Comparison of ENCODE assay signal across 16 cellular contexts in genomic region chr13:68727788-68728187, GRCh38.
"Had no signal": no experiment of that assay in that cellular context is flagged by ENCODE, and none has a peak within 500 bp of the region (broad histone marks: within the 10 kb centered on the region; RNA-seq: fewer than 3 reads in every experiment).

No MANE protein-coding gene starts in this region.

- H3K27me3 Mint-ChIP-seq: activated naive CD8-positive, alpha-beta T cell treated with anti-CD3 and anti-CD28 coated beads, Interleukin-2, amount 10 ng/mL, durations not matched to agents 7 days and 5 days; effector memory CD8-positive, alpha-beta T cell; natural killer cell treated with Interleukin-12 subunit alpha and Interleukin-12 subunit beta and Interleukin-15 and Interleukin-18, amount 100 ng/mL, for 72 hours; progenitor cell of endocrine pancreas; stimulated activated memory B cell treated with anti-CD40 and anti-IgM and Interleukin-4, amounts not matched to agents 10 μg/mL and 1 μg/mL and 100 μg/mL, for 72 hours had no signal

- H3K27me3 ChIP-seq: foreskin keratinocyte, right atrium auricular region, tibial artery, uterus had no signal

- H3K36me3 Mint-ChIP-seq: activated naive CD8-positive, alpha-beta T cell treated with anti-CD3 and anti-CD28 coated beads, Interleukin-2, amount 10 ng/mL, durations not matched to agents 7 days and 5 days; natural killer cell treated with Interleukin-12 subunit alpha and Interleukin-12 subunit beta and Interleukin-15 and Interleukin-18, amount 100 ng/mL, for 72 hours; stimulated activated memory B cell treated with anti-CD40 and anti-IgM and Interleukin-4, amounts not matched to agents 10 μg/mL and 1 μg/mL and 100 μg/mL, for 72 hours had no signal

- H3K4me3 Mint-ChIP-seq: activated naive CD8-positive, alpha-beta T cell treated with anti-CD3 and anti-CD28 coated beads, Interleukin-2, amount 10 ng/mL, durations not matched to agents 7 days and 5 days; activated T-helper 1 cell treated with anti-CD3 and anti-CD28 coated beads, Interleukin-12 subunit alpha, Interleukin-12 subunit beta, Interleukin-2, Interleukin-4 antibody, amounts not matched to agents 30 ng/mL and 10 ng/mL and 1 ng/mL, durations not matched to agents 14 hours and 24 hours and 36 hours; effector memory CD8-positive, alpha-beta T cell; natural killer cell treated with Interleukin-12 subunit alpha and Interleukin-12 subunit beta and Interleukin-15 and Interleukin-18, amount 100 ng/mL, for 72 hours; stimulated activated memory B cell treated with anti-CD40 and anti-IgM and Interleukin-4, amounts not matched to agents 10 μg/mL and 1 μg/mL and 100 μg/mL, for 72 hours had no signal

- H3K4me1 Mint-ChIP-seq: activated naive CD8-positive, alpha-beta T cell treated with anti-CD3 and anti-CD28 coated beads, Interleukin-2, amount 10 ng/mL, durations not matched to agents 7 days and 5 days; stimulated activated memory B cell treated with anti-CD40 and anti-IgM and Interleukin-4, amounts not matched to agents 10 μg/mL and 1 μg/mL and 100 μg/mL, for 72 hours had no signal

- H3K4me1 ChIP-seq: foreskin keratinocyte, right atrium auricular region, tibial artery, uterus had no signal

- H3K36me3 ChIP-seq: right atrium auricular region, tibial artery, uterus had no signal

- H3K9me3 Mint-ChIP-seq: stimulated activated memory B cell treated with anti-CD40 and anti-IgM and Interleukin-4, amounts not matched to agents 10 μg/mL and 1 μg/mL and 100 μg/mL, for 72 hours had no signal

- ATAC-seq: effector memory CD8-positive, alpha-beta T cell; foreskin keratinocyte; natural killer cell treated with Interleukin-12 subunit alpha and Interleukin-12 subunit beta and Interleukin-15 and Interleukin-18, amount 100 ng/mL, for 72 hours; stimulated activated memory B cell treated with anti-CD40 and anti-IgM and Interleukin-4, amounts not matched to agents 10 μg/mL and 1 μg/mL and 100 μg/mL, for 72 hours had no signal

- H3K9me3 ChIP-seq: right atrium auricular region, tibial artery, uterus had no signal

- H3K4me3 ChIP-seq: right atrium auricular region, tibial artery, uterus had no signal

- H3K27ac Mint-ChIP-seq: activated naive CD8-positive, alpha-beta T cell treated with anti-CD3 and anti-CD28 coated beads, Interleukin-2, amount 10 ng/mL, durations not matched to agents 7 days and 5 days; activated T-helper 1 cell treated with anti-CD3 and anti-CD28 coated beads, Interleukin-12 subunit alpha, Interleukin-12 subunit beta, Interleukin-2, Interleukin-4 antibody, amounts not matched to agents 30 ng/mL and 10 ng/mL and 1 ng/mL, durations not matched to agents 14 hours and 24 hours and 36 hours; effector memory CD8-positive, alpha-beta T cell; natural killer cell treated with Interleukin-12 subunit alpha and Interleukin-12 subunit beta and Interleukin-15 and Interleukin-18, amount 100 ng/mL, for 72 hours; progenitor cell of endocrine pancreas; stimulated activated memory B cell treated with anti-CD40 and anti-IgM and Interleukin-4, amounts not matched to agents 10 μg/mL and 1 μg/mL and 100 μg/mL, for 72 hours had no signal

- DNase-seq: activated CD4-positive, CD25-positive, alpha-beta regulatory T cell treated with anti-CD3 and anti-CD28 coated beads, Interleukin-2, amount 50 U/mL, for 72 hours; activated naive CD4-positive, alpha-beta T cell; activated naive CD8-positive, alpha-beta T cell treated with anti-CD3 and anti-CD28 coated beads, Interleukin-2, amount 10 ng/mL, durations not matched to agents 7 days and 5 days; dermis blood vessel endothelial cell; effector memory CD8-positive, alpha-beta T cell; mesendoderm; occipital lobe; stimulated activated CD4-positive, alpha-beta T cell treated with anti-CD3 and anti-CD28 coated beads, Interleukin-2, amount 100 ng/mL, for 48 hours; tibial artery; uterus had no signal

- H3K27ac ChIP-seq: foreskin keratinocyte, right atrium auricular region, tibial artery, uterus had no signal
